22 cellular contexts compared by ENCODE assay signal in genomic region chr11:115322553-115323203, GRCh38.
"Had no signal": no experiment of that assay in that cellular context is flagged by ENCODE, and none has a peak within 500 bp of the region (broad histone marks: within the 10 kb centered on the region; RNA-seq: fewer than 3 reads in every experiment).

No MANE protein-coding gene starts in this region.

- ATAC-seq: activated CD4-positive, alpha-beta T cell treated with anti-CD3 and anti-CD28 coated beads for 36 hours; activated T-cell treated with anti-CD3 and anti-CD28 coated beads, Interleukin-2, amount 50 U/mL, for 72 hours had no signal

- H3K27ac ChIP-seq: adrenal gland, WERI-Rb-1 had no signal

- DNase-seq: activated CD4-positive, alpha-beta memory T cell treated with anti-CD3 and anti-CD28 coated beads, Interleukin-2, amount 10 ng/mL, durations not matched to agents 7 days and 5 days; activated CD4-positive, alpha-beta T cell treated with anti-CD3 and anti-CD28 coated beads for 36 hours; activated CD4-positive, alpha-beta T cell treated with anti-CD3 and anti-CD28 coated beads, Interleukin-2, amount 50 U/mL, for 1 hour; activated CD8-positive, alpha-beta memory T cell treated with anti-CD3 and anti-CD28 coated beads, Interleukin-2, amount 50 U/mL, for 4 hours; activated gamma-delta T cell treated with Interleukin-2 at 50 U/mL for 16 hours; activated naive CD4-positive, alpha-beta T cell treated with anti-CD3 and anti-CD28 coated beads, Interleukin-2, amount 50 U/mL, for 16 hours; activated naive CD8-positive, alpha-beta T cell treated with anti-CD3 and anti-CD28 coated beads, Interleukin-2, amount 10 ng/mL, durations not matched to agents 7 days and 5 days; activated T-cell treated with anti-CD3 and anti-CD28 coated beads, Interleukin-2, amount 50 U/mL, for 72 hours; adrenal gland; anterior cingulate cortex; cerebellar nuclear complex; Karpas-422; MM.1S; NCI-H1092; NCI-H1436; NCI-H1694 treated with DMSO at 0.1 percent for 48 hours; NCI-H446 treated with DMSO at 0.1 percent for 48 hours; NCI-H524 treated with DMSO at 0.1 percent for 48 hours; NCI-H774; SK-N-SH; T-helper 1 cell; WERI-Rb-1 had no signal

- H3K4me2 ChIP-seq: SK-N-SH had no signal

- H3K9ac ChIP-seq: SK-N-SH had no signal

- H3K9me3 ChIP-seq: adrenal gland, SK-N-SH had no signal

- H3K4me3 ChIP-seq: adrenal gland had no signal

- H3K27me3 ChIP-seq: adrenal gland had no signal

- H3K36me3 ChIP-seq: adrenal gland, WERI-Rb-1 had no signal
